18 cellular contexts compared by ENCODE assay signal in genomic region chr2:188065386-188065785, GRCh38.
DNase-seq lines count a peak whose midpoint lies in the region; ATAC-seq and TF ChIP-seq lines count a peak whose summit lies in the region.
"Had no signal": no experiment of that assay in that cellular context is flagged by ENCODE, and none has a peak within 500 bp of the region (broad histone marks: within the 10 kb centered on the region; RNA-seq: fewer than 3 reads in every experiment).

No MANE protein-coding gene starts in this region.

- H3K4me1 Mint-ChIP-seq in GM23338 (no peaks in the 10 kb centered on the region; the same call in 2 of the 3 replicates), T-cell (no peaks in the 10 kb centered on the region)
- no peaks in the 10 kb centered on the region for H3K4me1 Mint-ChIP-seq in activated CD4-positive, alpha-beta T cell treated with anti-CD3 and anti-CD28 coated beads for 36 hours
- H3K4me1 Mint-ChIP-seq: CD14-positive monocyte had no signal

- H3K27ac ChIP-seq in GM23338 (ENCODE audit: low read depth), result no peak overlapping the region
- H3K27ac ChIP-seq in RWPE2 (ENCODE audit: poor library complexity, severe bottlenecking), result no peak overlapping the region

- H3K27me3 ChIP-seq in GM23338 (ENCODE audit: insufficient read depth), result no peaks in the 10 kb centered on the region
- no peaks in the 10 kb centered on the region for H3K27me3 ChIP-seq in RWPE2 (ENCODE audit: insufficient read depth, poor library complexity, severe bottlenecking)
- H3K27me3 ChIP-seq: BE2C had no signal

- no peaks in the 10 kb centered on the region for H4K20me1 ChIP-seq in GM23338 (replicated peaks; ENCODE audit: insufficient read depth)

- no peaks in the 10 kb centered on the region for H3K9me3 ChIP-seq in RWPE2 (ENCODE audit: severe bottlenecking)
- H3K9me3 ChIP-seq: BE2C, Caco-2 had no signal

- H3K79me2 ChIP-seq in GM23338 (replicated peaks; ENCODE audit: insufficient read depth), result no peaks in the 10 kb centered on the region

- no peak overlapping the region for H2AFZ ChIP-seq in GM23338

- no peaks in the 10 kb centered on the region for H3K9me3 Mint-ChIP-seq in GM23338
- no peaks in the 10 kb centered on the region for H3K9me3 Mint-ChIP-seq in activated CD4-positive, alpha-beta T cell treated with anti-CD3 and anti-CD28 coated beads for 36 hours (ENCODE audit: low read depth)
- peaks cover 0 to 8% (median 3%) of the 10 kb centered on the region in 3 donors for H3K9me3 Mint-ChIP-seq in T-cell
- H3K9me3 Mint-ChIP-seq: CD8-positive, alpha-beta T cell; HFFc6 had no signal

- H3K4me1 ChIP-seq in GM23338 (ENCODE audit: insufficient read depth) (no peaks in the 10 kb centered on the region), RWPE2 (ENCODE audit: insufficient read depth, poor library complexity, severe bottlenecking) (no peaks in the 10 kb centered on the region)
- H3K4me1 ChIP-seq: BE2C, Caco-2 had no signal

- H3K9me2 ChIP-seq in GM23338 (ENCODE audit: insufficient read depth), result no peaks in the 10 kb centered on the region

- no peaks in the 10 kb centered on the region for H3K27me3 Mint-ChIP-seq in GM23338 (ENCODE audit: insufficient read depth, low read depth, poor library complexity)
- no peaks in the 10 kb centered on the region for H3K27me3 Mint-ChIP-seq in activated CD4-positive, alpha-beta T cell treated with anti-CD3 and anti-CD28 coated beads for 36 hours
- no peaks in the 10 kb centered on the region for H3K27me3 Mint-ChIP-seq in T-cell

- H3K4me3 Mint-ChIP-seq in GM23338 (no peak overlapping the region), T-cell (no peak overlapping the region)
- no peak overlapping the region for H3K4me3 Mint-ChIP-seq in activated CD4-positive, alpha-beta T cell treated with anti-CD3 and anti-CD28 coated beads for 36 hours
- H3K4me3 Mint-ChIP-seq: CD14-positive monocyte; CD8-positive, alpha-beta T cell; HFFc6 had no signal

- TF ChIP-seq CTCF in AG10803 (conservative IDR thresholded peaks at IDR 0.05; ENCODE audit: low read length), result peak; percentile 18; the same call in 1 of the 2 replicates
- TF ChIP-seq CTCF in GM23338 (conservative IDR thresholded peaks at IDR 0.05; ENCODE audit: low read depth in 2 of 2), result peak; percentile 28 to 54; a peak in 3 of 4 replicates
- TF ChIP-seq CTCF in RWPE2 (IDR thresholded peaks at IDR 0.05; ENCODE audit: poor library complexity, severe bottlenecking), result peak; percentile 7
- TF ChIP-seq CTCF in fibroblast of villous mesenchyme (IDR thresholded peaks at IDR 0.05; ENCODE audit: insufficient read depth, low read depth, low read length), result peak; percentile 19

- H3K27ac Mint-ChIP-seq in GM23338, result no peak overlapping the region
- H3K27ac Mint-ChIP-seq in activated CD4-positive, alpha-beta T cell treated with anti-CD3 and anti-CD28 coated beads for 36 hours, result no peak overlapping the region
- H3K27ac Mint-ChIP-seq in T-cell, result no peak overlapping the region
- H3K27ac Mint-ChIP-seq: CD14-positive monocyte; CD8-positive, alpha-beta T cell; HFFc6 had no signal

- no peak overlapping the region for H3K4me3 ChIP-seq in AG10803 (ENCODE audit: low read length)
- no peak overlapping the region for H3K4me3 ChIP-seq in GM23338
- H3K4me3 ChIP-seq in RWPE2 (ENCODE audit: severe bottlenecking), result no peak overlapping the region
- no peak overlapping the region for H3K4me3 ChIP-seq in fibroblast of villous mesenchyme (ENCODE audit: low read depth, low read length)
- H3K4me3 ChIP-seq: GM12878 had no signal

- POLR2A ChIA-PET in activated CD4-positive, alpha-beta T cell treated with anti-CD3 and anti-CD28 coated beads for 36 hours (lab: Charles Lee), result no interaction called here
- POLR2A ChIA-PET in T-cell (lab: Charles Lee), result interaction anchor here in 1 of 2 donors (0.6 kb wide), 1 partner anchor 156 kb away, joined by 3 read pairs; no protein-coding TSS in a partner anchor

- no peak overlapping the region for H3K4me2 ChIP-seq in GM23338

- H3K36me3 Mint-ChIP-seq in GM23338 (ENCODE audit: low read depth) (peaks cover 3% of the 10 kb centered on the region; the same call in 1 of the 3 replicates), T-cell (no peaks in the 10 kb centered on the region)
- H3K36me3 Mint-ChIP-seq in activated CD4-positive, alpha-beta T cell treated with anti-CD3 and anti-CD28 coated beads for 36 hours (ENCODE audit: low read depth), result no peaks in the 10 kb centered on the region
- H3K36me3 Mint-ChIP-seq: CD14-positive monocyte; CD8-positive, alpha-beta T cell had no signal

- intact Hi-C loops in activated CD4-positive, alpha-beta T cell treated with anti-CD3 and anti-CD28 coated beads for 36 hours (cut with DNase I, micrococcal nuclease), result no loop called here

- no peaks in the 10 kb centered on the region for H3F3A ChIP-seq in GM23338 (replicated peaks; ENCODE audit: low read depth)

- DNase-seq in AG10803 (ENCODE audit: low read depth) (no peak), GM23338 (ENCODE audit: low spot score) (no peak), RWPE2 (ENCODE audit: low spot score) (no peak), fibroblast of villous mesenchyme (ENCODE audit: low read depth) (no peak), T-cell (no peak), COLO829 (ENCODE audit: low spot score) (no peak), nucleus accumbens (lab: John Stamatoyannopoulos, UW) (no peak)
- no peak for DNase-seq in activated CD4-positive, alpha-beta T cell treated with anti-CD3 and anti-CD28 coated beads for 36 hours
- DNase-seq: ACHN; BE2C; Caco-2; CD8-positive, alpha-beta T cell; DMS53; GOT3; HCEC 1CT; HFFc6 had no signal

- H3K36me3 ChIP-seq in GM23338 (ENCODE audit: insufficient read depth), result no peaks in the 10 kb centered on the region
- no peaks in the 10 kb centered on the region for H3K36me3 ChIP-seq in RWPE2 (ENCODE audit: low read depth)
- H3K36me3 ChIP-seq: BE2C had no signal

- no peak for ATAC-seq in GM23338
- no peak for ATAC-seq in RWPE2 (ENCODE audit: low read depth)
- no peak for ATAC-seq in activated CD4-positive, alpha-beta T cell treated with anti-CD3 and anti-CD28 coated beads for 36 hours
- no peak for ATAC-seq in T-cell (replicated peaks in 1 of 4)
- ATAC-seq: CD8-positive, alpha-beta T cell; GM12878 had no signal

- CTCF ChIA-PET in activated CD4-positive, alpha-beta T cell treated with anti-CD3 and anti-CD28 coated beads for 36 hours (lab: Charles Lee), result no interaction called here
- CTCF ChIA-PET in T-cell (lab: Charles Lee), result no interaction called here

TF ChIP-seq in GM23338, 12 proteins besides CTCF, POLR2A, EP300 and RAD21:
- TF ChIP-seq CREB1 (CRISPR knock-in tag; IDR thresholded peaks at IDR 0.05; ENCODE audit: low read depth) (no peak), ZNF114 (CRISPR knock-in tag; IDR thresholded peaks at IDR 0.05) (no peak), EZH2 (IDR thresholded peaks at IDR 0.05; ENCODE audit: low read depth, unreplicated experiment) (no peak)
